2 cellular contexts compared by ENCODE assay signal in the genomic region with DNA sequence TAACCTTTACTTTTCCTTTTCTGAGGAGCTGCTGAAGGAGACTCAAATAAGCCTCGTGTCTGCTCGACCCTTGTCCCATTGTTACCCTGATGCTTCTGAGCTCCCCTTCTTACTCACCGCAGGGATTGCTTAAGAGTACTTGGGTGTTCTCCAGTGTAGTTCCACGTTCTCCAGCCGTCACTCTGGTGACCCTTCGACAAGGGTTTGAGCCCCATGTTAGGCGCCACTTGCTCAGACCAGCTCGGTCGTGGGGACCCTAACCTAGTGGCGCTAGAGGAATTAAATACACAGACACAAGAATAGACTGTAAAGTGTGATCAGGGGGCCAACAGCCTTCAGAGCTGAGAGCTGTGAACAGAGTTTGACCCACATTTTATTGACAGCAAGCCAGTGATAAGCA.
TF ChIP-seq lines count a peak whose summit lies in the region.

No MANE protein-coding gene starts in this region.

TF ChIP-seq in HCT116, 20 proteins besides CTCF, POLR2A, EP300 and RAD21 (continued from another document):
- TF ChIP-seq, protein P1, sequence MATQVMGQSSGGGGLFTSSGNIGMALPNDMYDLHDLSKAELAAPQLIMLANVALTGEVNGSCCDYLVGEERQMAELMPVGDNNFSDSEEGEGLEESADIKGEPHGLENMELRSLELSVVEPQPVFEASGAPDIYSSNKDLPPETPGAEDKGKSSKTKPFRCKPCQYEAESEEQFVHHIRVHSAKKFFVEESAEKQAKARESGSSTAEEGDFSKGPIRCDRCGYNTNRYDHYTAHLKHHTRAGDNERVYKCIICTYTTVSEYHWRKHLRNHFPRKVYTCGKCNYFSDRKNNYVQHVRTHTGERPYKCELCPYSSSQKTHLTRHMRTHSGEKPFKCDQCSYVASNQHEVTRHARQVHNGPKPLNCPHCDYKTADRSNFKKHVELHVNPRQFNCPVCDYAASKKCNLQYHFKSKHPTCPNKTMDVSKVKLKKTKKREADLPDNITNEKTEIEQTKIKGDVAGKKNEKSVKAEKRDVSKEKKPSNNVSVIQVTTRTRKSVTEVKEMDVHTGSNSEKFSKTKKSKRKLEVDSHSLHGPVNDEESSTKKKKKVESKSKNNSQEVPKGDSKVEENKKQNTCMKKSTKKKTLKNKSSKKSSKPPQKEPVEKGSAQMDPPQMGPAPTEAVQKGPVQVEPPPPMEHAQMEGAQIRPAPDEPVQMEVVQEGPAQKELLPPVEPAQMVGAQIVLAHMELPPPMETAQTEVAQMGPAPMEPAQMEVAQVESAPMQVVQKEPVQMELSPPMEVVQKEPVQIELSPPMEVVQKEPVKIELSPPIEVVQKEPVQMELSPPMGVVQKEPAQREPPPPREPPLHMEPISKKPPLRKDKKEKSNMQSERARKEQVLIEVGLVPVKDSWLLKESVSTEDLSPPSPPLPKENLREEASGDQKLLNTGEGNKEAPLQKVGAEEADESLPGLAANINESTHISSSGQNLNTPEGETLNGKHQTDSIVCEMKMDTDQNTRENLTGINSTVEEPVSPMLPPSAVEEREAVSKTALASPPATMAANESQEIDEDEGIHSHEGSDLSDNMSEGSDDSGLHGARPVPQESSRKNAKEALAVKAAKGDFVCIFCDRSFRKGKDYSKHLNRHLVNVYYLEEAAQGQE (IDR thresholded peaks at IDR 0.05; ENCODE audit: low read depth) = no peak
- TF ChIP-seq ZNF274 (IDR thresholded peaks at IDR 0.05; ENCODE audit: low read depth, low read length) (no peak), CBX3 (IDR thresholded peaks at IDR 0.05; ENCODE audit: low read depth) (no peak; the same call in 1 of the 2 replicates), EZH2phosphoT487 (IDR thresholded peaks at IDR 0.05; ENCODE audit: borderline replicate concordance) (no peak), TCF7L2 (IDR thresholded peaks at IDR 0.05; ENCODE audit: borderline replicate concordance, extremely low read depth, insufficient read depth, insufficient read length) (no peak), SRF (IDR thresholded peaks at IDR 0.05; ENCODE audit: low read depth) (no peak), EGR1 (IDR thresholded peaks at IDR 0.05; ENCODE audit: low read depth) (no peak), FOSL1 (IDR thresholded peaks at IDR 0.05; ENCODE audit: low read depth) (no peak)

TF ChIP-seq in liver, 16 proteins besides CTCF, POLR2A, EP300 and RAD21 (continued from another document):
- TF ChIP-seq SP1 (IDR thresholded peaks at IDR 0.05) (no peak), NR2F2 (IDR thresholded peaks at IDR 0.05) (no peak), FOXA1 (IDR thresholded peaks at IDR 0.05) (no peak), YY1 (IDR thresholded peaks at IDR 0.05) (no peak), JUND (IDR thresholded peaks at IDR 0.05) (no peak), RXRA (IDR thresholded peaks at IDR 0.05) (no peak)
